ENCODE assay signal across 14 cellular contexts in the genomic region with DNA sequence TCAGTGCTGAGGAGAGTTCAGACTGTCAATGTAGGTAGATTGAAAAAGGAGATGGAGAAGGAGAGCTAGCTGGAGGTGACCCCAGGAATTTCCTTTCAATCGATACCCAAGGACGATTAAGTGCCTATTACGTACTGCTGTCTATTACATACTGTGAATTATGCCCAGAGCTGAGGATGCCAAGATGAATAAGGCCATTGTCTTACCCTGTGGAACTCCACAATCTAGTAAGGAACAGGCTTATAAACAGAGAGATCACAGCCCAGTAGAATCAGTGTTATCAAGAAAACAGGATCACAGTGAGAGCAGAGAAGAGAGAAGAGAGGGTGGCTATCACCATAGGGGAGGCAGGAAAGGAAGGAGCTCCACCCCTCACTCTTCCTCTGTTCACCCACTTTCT. TPM values are rescaled to one million over a fixed set of nuclear protein-coding genes. Genes with fewer than 3 reads are reported as not detected.
"Had no signal": no experiment of that assay in that cellular context is flagged by ENCODE, and none has a peak within 500 bp of the region (broad histone marks: within the 10 kb centered on the region; RNA-seq: fewer than 3 reads in every experiment).

No MANE protein-coding gene starts in this region.

- H3K27me3 ChIP-seq: right atrium auricular region had no signal

- H3K9ac ChIP-seq: SK-N-SH had no signal

- ATAC-seq: natural killer cell treated with Interleukin-12 subunit alpha and Interleukin-12 subunit beta and Interleukin-15 and Interleukin-18, amount 100 ng/mL, for 72 hours had no signal

- H3K27ac ChIP-seq: right atrium auricular region, skin epidermis, thoracic aorta had no signal

- H3K36me3 ChIP-seq: right atrium auricular region, thoracic aorta had no signal

- H3K9me3 ChIP-seq: right atrium auricular region, SK-N-SH, thoracic aorta had no signal

- DNase-seq: activated CD4-positive, alpha-beta T cell treated with anti-CD3 and anti-CD28 coated beads for 48 hours; activated CD8-positive, alpha-beta memory T cell treated with anti-CD3 and anti-CD28 coated beads, Interleukin-2, amount 50 U/mL, for 48 hours; activated T-cell treated with anti-CD3 and anti-CD28 coated beads, Interleukin-2, amount 50 U/mL, for 72 hours; mammary epithelial cell; SK-N-SH; stimulated activated CD4-positive, alpha-beta T cell treated with anti-CD3 and anti-CD28 coated beads, Interleukin-4, amount 100 ng/mL, for 4 hours; stimulated activated CD8-positive, alpha-beta memory T cell treated with anti-CD3 and anti-CD28 coated beads, Interleukin-4, amount 100 ng/mL, for 48 hours; stimulated activated naive CD4-positive, alpha-beta T cell treated with Interleukin-2 at 50 U/mL for 16 hours; T-cell; T1000 had no signal

- H3K4me2 ChIP-seq: SK-N-SH had no signal

- H3K4me3 ChIP-seq: right atrium auricular region, skin epidermis, thoracic aorta had no signal

RNA-seq across cellular contexts. Expression of a gene that starts 54.1 kb away (rescaled TPM):
- total RNA-seq: mammary epithelial cell; natural killer cell treated with Interleukin-12 subunit alpha and Interleukin-12 subunit beta and Interleukin-15 and Interleukin-18, amount 100 ng/mL, for 72 hours had no signal
- polyA plus RNA-seq: mammary epithelial cell, SK-N-SH had no signal
